In the genomic region with DNA sequence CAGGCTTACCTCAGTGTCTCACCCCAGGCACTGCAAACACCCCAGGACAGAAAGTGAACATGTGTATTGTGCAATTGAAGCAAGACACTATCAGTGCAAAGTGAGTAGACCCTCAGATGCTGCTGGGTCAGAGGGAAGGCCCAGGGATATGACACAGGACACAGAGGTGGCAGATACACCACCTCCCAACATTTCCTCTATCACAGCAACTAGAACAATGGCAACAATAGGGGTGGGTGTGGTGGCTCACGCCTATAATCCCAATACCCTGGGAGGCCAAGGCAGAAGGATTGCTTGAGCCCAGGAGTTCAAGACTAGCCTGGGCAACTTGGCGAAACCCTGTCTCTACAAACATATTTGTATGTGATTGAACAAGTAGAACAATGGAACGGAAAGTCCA, we compare ENCODE assay signal across 1 cellular context.
TF ChIP-seq lines count a peak whose summit lies in the region.

No MANE protein-coding gene starts in this region.

TF ChIP-seq in H1, 55 proteins besides CTCF, POLR2A, EP300 and RAD21:
- no peak for TF ChIP-seq SAP30 (IDR thresholded peaks at IDR 0.05; ENCODE audit: insufficient read depth, insufficient replicate concordance, low read length)
- TF ChIP-seq EGR1 (IDR thresholded peaks at IDR 0.05; ENCODE audit: borderline replicate concordance, low read depth, low read length): no peak
- TF ChIP-seq KDM1A (IDR thresholded peaks at IDR 0.05; ENCODE audit: borderline replicate concordance, low read length): no peak
- TF ChIP-seq ZNF274 (IDR thresholded peaks at IDR 0.05; ENCODE audit: borderline replicate concordance, extremely low read depth, low read length): no peak
- TF ChIP-seq RNF2 (IDR thresholded peaks at IDR 0.05; ENCODE audit: borderline replicate concordance, low read depth, low read length, missing control alignments, poor library complexity, severe bottlenecking): no peak
- no peak for TF ChIP-seq GTF2F1 (IDR thresholded peaks at IDR 0.05; ENCODE audit: borderline replicate concordance, low read depth, low read length)
- TF ChIP-seq, protein P1, sequence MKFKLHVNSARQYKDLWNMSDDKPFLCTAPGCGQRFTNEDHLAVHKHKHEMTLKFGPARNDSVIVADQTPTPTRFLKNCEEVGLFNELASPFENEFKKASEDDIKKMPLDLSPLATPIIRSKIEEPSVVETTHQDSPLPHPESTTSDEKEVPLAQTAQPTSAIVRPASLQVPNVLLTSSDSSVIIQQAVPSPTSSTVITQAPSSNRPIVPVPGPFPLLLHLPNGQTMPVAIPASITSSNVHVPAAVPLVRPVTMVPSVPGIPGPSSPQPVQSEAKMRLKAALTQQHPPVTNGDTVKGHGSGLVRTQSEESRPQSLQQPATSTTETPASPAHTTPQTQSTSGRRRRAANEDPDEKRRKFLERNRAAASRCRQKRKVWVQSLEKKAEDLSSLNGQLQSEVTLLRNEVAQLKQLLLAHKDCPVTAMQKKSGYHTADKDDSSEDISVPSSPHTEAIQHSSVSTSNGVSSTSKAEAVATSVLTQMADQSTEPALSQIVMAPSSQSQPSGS (IDR thresholded peaks at IDR 0.05; ENCODE audit: low read length): no peak
TF ChIP-seq in H1: peak in this region for 0.
